Comparison of ENCODE assay signal across 1 cellular context in genomic region chr1:111422546-111423391, GRCh38.
TF ChIP-seq lines count a peak whose summit lies in the region.

No MANE protein-coding gene starts in this region.

TF ChIP-seq in HEK293, 187 proteins besides CTCF, POLR2A, EP300 and RAD21 (continued from another document):
- peak; percentile 52; the same call in 1 of the 2 replicates for TF ChIP-seq PRDM10 (tag by site-specific recombination; IDR thresholded peaks at IDR 0.05)
- TF ChIP-seq BCL6B (tag by site-specific recombination; IDR thresholded peaks at IDR 0.05), result peak; percentile 69
